Comparison of ENCODE assay signal across 12 cellular contexts in genomic region chr3:156793400-156793799, GRCh38. TPM values are rescaled to one million over a fixed set of nuclear protein-coding genes. Genes with fewer than 3 reads are reported as not detected.
DNase-seq lines count a peak whose midpoint lies in the region; ATAC-seq, FAIRE-seq and TF ChIP-seq lines count a peak whose summit lies in the region.
"Had no signal": no experiment of that assay in that cellular context is flagged by ENCODE, and none has a peak within 500 bp of the region (broad histone marks: within the 10 kb centered on the region; RNA-seq: fewer than 3 reads in every experiment).

No MANE protein-coding gene starts in this region.

- H3K9me3 ChIP-seq in CD8-positive, alpha-beta memory T cell (ENCODE audit: low read length) = no peaks in the 10 kb centered on the region
- H3K9me3 ChIP-seq in Loucy (ENCODE audit: insufficient read depth, low read depth, low read length) (no peaks in the 10 kb centered on the region), K562 (replicated peaks; ENCODE audit: control insufficient read depth, insufficient read depth, low read depth, low read length) (no peaks in the 10 kb centered on the region), neuronal stem cell (replicated peaks in 1 of 2; ENCODE audit: control insufficient read depth in 2 of 2, insufficient read depth in 1 of 2, low read depth in 1 of 2, low read length in 2 of 2) (no peaks in the 10 kb centered on the region)

- H4K20me1 ChIP-seq in Loucy (ENCODE audit: insufficient read depth, low read length, poor library complexity, severe bottlenecking) = no peaks in the 10 kb centered on the region
- H4K20me1 ChIP-seq in K562 (replicated peaks; ENCODE audit: control insufficient read depth, insufficient read depth, low read length) = no peaks in the 10 kb centered on the region
- no peaks in the 10 kb centered on the region for H4K20me1 ChIP-seq in GM23338 (replicated peaks; ENCODE audit: insufficient read depth)

- no peak overlapping the region for H2BK5ac ChIP-seq in neuronal stem cell (ENCODE audit: low read length)

- no TSS peak for BruUV-seq in K562 (replicated peaks; lab: Mats Ljungman, UMichigan)

- H3K4ac ChIP-seq in neuronal stem cell (ENCODE audit: low read length) = no peak overlapping the region

- H3K9me3 Mint-ChIP-seq in CD8-positive, alpha-beta memory T cell = no peaks in the 10 kb centered on the region
- H3K9me3 Mint-ChIP-seq in GM23338 = no peaks in the 10 kb centered on the region
- H3K9me3 Mint-ChIP-seq: CD4-positive, alpha-beta T cell; endodermal cell had no signal

- H3K79me1 ChIP-seq in neuronal stem cell (ENCODE audit: low read depth, low read length) = no peaks in the 10 kb centered on the region

- no peak for TF ChIP-seq EP300 in K562 (IDR thresholded peaks at IDR 0.05; ENCODE audit: low read length)

- no peak for TF ChIP-seq RAD21 in K562 (CRISPR knock-in tag; conservative IDR thresholded peaks at IDR 0.05 in 1 of 2, IDR thresholded peaks at IDR 0.05 in 1 of 2)

- H2AK5ac ChIP-seq in neuronal stem cell (ENCODE audit: low read depth, low read length) = no peak overlapping the region

- no peak overlapping the region for H2BK15ac ChIP-seq in neuronal stem cell (ENCODE audit: low read length)

- H2AFZ ChIP-seq in Loucy (ENCODE audit: low read length) (peak overlapping the region; percentile 77), K562 (ENCODE audit: low read depth, low read length) (peak overlapping the region; percentile 84), neuronal stem cell (ENCODE audit: low read length) (peak overlapping the region; percentile 43), GM23338 (no peak overlapping the region)

- in situ Hi-C loops in K562 (cut with MboI) = no loop called here

- no peak for TF ChIP-seq CTCF in Loucy (conservative IDR thresholded peaks at IDR 0.05; ENCODE audit: low read length)
- no peak for TF ChIP-seq CTCF in K562 (IDR thresholded peaks at IDR 0.05 in 2 of 3, conservative IDR thresholded peaks at IDR 0.05 in 1 of 3; ENCODE audit: insufficient read depth in 2 of 3, low read depth in 1 of 3, low read length in 3 of 3)
- TF ChIP-seq CTCF in GM23338 (conservative IDR thresholded peaks at IDR 0.05; ENCODE audit: low read depth in 2 of 2) = no peak

- FAIRE-seq in K562 (lab: Jason Lieb, UNC) (no peak), GM12891 (lab: Jason Lieb, UNC) (no peak)

- no peaks in the 10 kb centered on the region for H3K4me1 ChIP-seq in CD8-positive, alpha-beta memory T cell (ENCODE audit: insufficient read depth, low read length)
- peaks cover 11% of the 10 kb centered on the region for H3K4me1 ChIP-seq in Loucy (ENCODE audit: insufficient read depth, low read length, poor library complexity, severe bottlenecking)
- peaks cover 0 to 25% of the 10 kb centered on the region in 2 experiments for H3K4me1 ChIP-seq in K562 (replicated peaks in 1 of 2; ENCODE audit: control insufficient read depth in 2 of 2, insufficient read depth in 2 of 2, low read length in 2 of 2)
- peaks cover 0 to 2% of the 10 kb centered on the region in 2 donors for H3K4me1 ChIP-seq in neuronal stem cell (ENCODE audit: control insufficient read depth in 2 of 2, insufficient read depth in 1 of 2, low read depth in 1 of 2, low read length in 2 of 2)
- peaks cover 6% of the 10 kb centered on the region; the same call in 1 of the 2 replicates for H3K4me1 ChIP-seq in GM23338 (ENCODE audit: insufficient read depth)

- H3K27me3 ChIP-seq in CD8-positive, alpha-beta memory T cell (ENCODE audit: insufficient read depth, low read length, poor library complexity, severe bottlenecking) = no peaks in the 10 kb centered on the region
- H3K27me3 ChIP-seq in Loucy (ENCODE audit: insufficient read depth, low read length, poor library complexity, severe bottlenecking) = no peaks in the 10 kb centered on the region
- H3K27me3 ChIP-seq in K562 (ENCODE audit: control insufficient read depth in 2 of 2, insufficient read depth in 2 of 2, low read length in 2 of 2) = no peaks in the 10 kb centered on the region
- H3K27me3 ChIP-seq in neuronal stem cell (ENCODE audit: control insufficient read depth in 3 of 3, insufficient read depth in 3 of 3, low read depth in 1 of 3, low read length in 3 of 3) = no peaks in the 10 kb centered on the region
- H3K27me3 ChIP-seq in GM23338 (ENCODE audit: insufficient read depth) = no peaks in the 10 kb centered on the region

- H3K9ac ChIP-seq in Loucy (ENCODE audit: low read depth, low read length, poor library complexity, severe bottlenecking) = no peak overlapping the region
- no peak overlapping the region for H3K9ac ChIP-seq in K562 (ENCODE audit: insufficient read depth in 1 of 2, low read depth in 2 of 2, low read length in 2 of 2)
- no peak overlapping the region for H3K9ac ChIP-seq in neuronal stem cell (ENCODE audit: low read depth, low read length, poor library complexity)

- 38% methylated on average over 1 of the region's 1 CpG for WGBS in K562 (ENCODE audit: insufficient coverage, low coverage, missing lambda C conversion rate)
- WGBS in neuronal stem cell (ENCODE audit: extremely low coverage in 2 of 2, insufficient read length in 2 of 2, insufficient replicate concordance in 1 of 2), 2 donors = no CpG with 5 or more reads among the region's 1 CpG

- no peaks in the 10 kb centered on the region for H3K27me3 Mint-ChIP-seq in CD8-positive, alpha-beta memory T cell
- no peaks in the 10 kb centered on the region for H3K27me3 Mint-ChIP-seq in GM23338 (ENCODE audit: insufficient read depth, low read depth, poor library complexity)
- H3K27me3 Mint-ChIP-seq: CD4-positive, alpha-beta T cell had no signal

- H4K8ac ChIP-seq in neuronal stem cell (ENCODE audit: low read depth, low read length) = no peak overlapping the region

- H3K36me3 Mint-ChIP-seq in CD8-positive, alpha-beta memory T cell = no peaks in the 10 kb centered on the region
- no peaks in the 10 kb centered on the region for H3K36me3 Mint-ChIP-seq in GM23338 (ENCODE audit: low read depth)

- no peak overlapping the region for H3K18ac ChIP-seq in neuronal stem cell (ENCODE audit: low read length)

- H3K79me2 ChIP-seq in Loucy (ENCODE audit: insufficient read depth, low read length) (no peaks in the 10 kb centered on the region), K562 (ENCODE audit: control insufficient read depth, insufficient read depth, low read length) (no peaks in the 10 kb centered on the region), GM23338 (replicated peaks; ENCODE audit: insufficient read depth) (no peaks in the 10 kb centered on the region)

- no peak overlapping the region for H2BK120ac ChIP-seq in neuronal stem cell (ENCODE audit: low read depth, low read length)

- no peak overlapping the region for H3K27ac ChIP-seq in CD8-positive, alpha-beta memory T cell (ENCODE audit: low read depth, low read length)
- H3K27ac ChIP-seq in K562 (ENCODE audit: extremely low read depth, low read depth, low read length) (peak overlapping the region; percentile 29; the same call in 1 of the 3 replicates), neuronal stem cell (replicated peaks; ENCODE audit: low read length) (no peak overlapping the region), GM23338 (ENCODE audit: low read depth) (no peak overlapping the region)
- H3K27ac ChIP-seq: VCaP had no signal

- H3K9me1 ChIP-seq in K562 (ENCODE audit: control insufficient read depth, insufficient read depth, low read length) = no peaks in the 10 kb centered on the region

- no peak overlapping the region for H3K23ac ChIP-seq in neuronal stem cell (ENCODE audit: low read depth, low read length, poor library complexity)

- CTCF ChIA-PET in CD8-positive, alpha-beta memory T cell (lab: Charles Lee) = interaction anchor here (1.5 kb wide), 1 partner anchor 24 kb away, joined by 3 read pairs; no protein-coding TSS in a partner anchor
- CTCF ChIA-PET in K562 (lab: Yijun Ruan, JAX; ENCODE audit: low intra/inter-chr PET ratio) = no interaction called here

- H4K91ac ChIP-seq in neuronal stem cell (ENCODE audit: low read depth, low read length, poor library complexity) = no peak overlapping the region

- TF ChIP-seq POLR2A in K562 (conservative IDR thresholded peaks at IDR 0.05) (no peak), GM12891 (IDR thresholded peaks at IDR 0.05; ENCODE audit: low read depth, low read length) (no peak)

- intact Hi-C loops in K562 (cut with micrococcal nuclease) = no loop called here

- ATAC-seq in K562 = no peak
- no peak for ATAC-seq in GM23338
- ATAC-seq in GM21528 (IDR thresholded peaks at IDR 0.05; ENCODE audit: low FRiP score, unreplicated experiment) = no peak

- DNase-seq in CD8-positive, alpha-beta memory T cell = no peak
- DNase-seq in K562 (ENCODE audit: extremely low read depth in 1 of 4, low spot score in 3 of 4) (no peak), neuronal stem cell (ENCODE audit: low spot score) (no peak), GM23338 (ENCODE audit: low spot score) (no peak), GM12891 (ENCODE audit: insufficient read length, low spot score) (no peak)
- DNase-seq: CD4-positive, alpha-beta T cell; endodermal cell; NCI-H446 treated with DMSO at 0.1 percent for 48 hours; retina had no signal

- no peaks in the 10 kb centered on the region for H3F3A ChIP-seq in Loucy (ENCODE audit: low read depth)
- H3F3A ChIP-seq in GM23338 (replicated peaks; ENCODE audit: low read depth) = no peaks in the 10 kb centered on the region

- H3K4me3 ChIP-seq in CD8-positive, alpha-beta memory T cell (ENCODE audit: low read length) = no peak overlapping the region
- H3K4me3 ChIP-seq in Loucy (ENCODE audit: low read length, poor library complexity, severe bottlenecking) = no peak overlapping the region
- no peak overlapping the region for H3K4me3 ChIP-seq in K562
- no peak overlapping the region for H3K4me3 ChIP-seq in neuronal stem cell (ENCODE audit: low read length in 2 of 2)
- H3K4me3 ChIP-seq in GM23338 = no peak overlapping the region

- H3K36me3 ChIP-seq in CD8-positive, alpha-beta memory T cell (ENCODE audit: insufficient read depth, low read length) = no peaks in the 10 kb centered on the region
- H3K36me3 ChIP-seq in Loucy (ENCODE audit: insufficient read depth, low read length) (no peaks in the 10 kb centered on the region), K562 (ENCODE audit: control insufficient read depth, insufficient read depth, low read length) (no peaks in the 10 kb centered on the region), neuronal stem cell (replicated peaks in 1 of 2; ENCODE audit: control insufficient read depth in 2 of 2, insufficient read depth in 2 of 2, low read length in 2 of 2) (no peaks in the 10 kb centered on the region), GM23338 (ENCODE audit: insufficient read depth) (no peaks in the 10 kb centered on the region)

- POLR2A ChIA-PET in CD8-positive, alpha-beta memory T cell (lab: Charles Lee) = no interaction called here
- POLR2A ChIA-PET in K562 (lab: Yijun Ruan, JAX) = interaction anchor here (1.2 to 1.3 kb wide), 2 partner anchors 20 to 33 kb away, joined by 3 read pairs; no protein-coding TSS in a partner anchor

- no peak overlapping the region for H3K14ac ChIP-seq in neuronal stem cell (ENCODE audit: low read length)

- H3K4me2 ChIP-seq in Loucy (ENCODE audit: low read depth, low read length, poor library complexity, severe bottlenecking) (no peak overlapping the region), K562 (ENCODE audit: insufficient read depth, low read length) (no peak overlapping the region), neuronal stem cell (ENCODE audit: insufficient read depth, low read length, poor library complexity, severe bottlenecking) (no peak overlapping the region), GM23338 (no peak overlapping the region)

- peak overlapping the region in 1 of 7 donors; percentile 4 for H3K4me3 Mint-ChIP-seq in CD8-positive, alpha-beta memory T cell
- no peak overlapping the region for H3K4me3 Mint-ChIP-seq in GM23338
- H3K4me3 Mint-ChIP-seq: CD4-positive, alpha-beta T cell; endodermal cell had no signal

- peaks cover 19 to 34% (median 20%) of the 10 kb centered on the region in 3 donors for H3K4me1 Mint-ChIP-seq in CD8-positive, alpha-beta memory T cell
- H3K4me1 Mint-ChIP-seq in GM23338 = peaks cover 4% of the 10 kb centered on the region; the same call in 1 of the 3 replicates

- H3K9me2 ChIP-seq in Loucy (replicated peaks; ENCODE audit: low read depth, low read length) = no peaks in the 10 kb centered on the region
- no peaks in the 10 kb centered on the region; the same call in 1 of the 2 replicates for H3K9me2 ChIP-seq in GM23338 (ENCODE audit: insufficient read depth)

- H3K27ac Mint-ChIP-seq in CD8-positive, alpha-beta memory T cell = peak overlapping the region; percentile 26 to 90 (median 72)
- H3K27ac Mint-ChIP-seq in GM23338 = no peak overlapping the region
- H3K27ac Mint-ChIP-seq: CD4-positive, alpha-beta T cell; endodermal cell had no signal

- H2BK12ac ChIP-seq in neuronal stem cell (ENCODE audit: low read length) = no peak overlapping the region

RNA-seq across cellular contexts. Expression of gene LEKR1, which starts 32.8 kb away (rescaled TPM):
- total RNA-seq in CD8-positive, alpha-beta memory T cell = under 1 TPM; 0.55 to 0.64 TPM
- 0.56 TPM for polyA plus RNA-seq in CD8-positive, alpha-beta memory T cell
- total RNA-seq in K562 (2011; cell fraction: chromatin; rRNA removed; ENCODE audit: low replicate concordance) = 2.5 and 5.3 TPM in 2 replicates
- 1.5 and 3.0 TPM in 2 replicates for total RNA-seq in K562 (2011; cell fraction: nucleolus; rRNA removed)
- 2.2 and 5.3 TPM in 2 replicates for total RNA-seq in K562 (2011; cell fraction: nucleoplasm; rRNA removed)
- total RNA-seq in K562 (2014; rRNA removed) (0.33 and 0.91 TPM in 2 replicates), K562 (2014; rRNA removed; fragmentation: Illumina TruSeq; extraction: Trizol) (1.8 TPM in 2 replicates), K562 (2015; rRNA removed; fragmentation: Illumina TruSeq; extraction: Trizol) (0.87 and 1.1 TPM in 2 replicates), K562 (2021) (0.98 and 1.4 TPM in 2 replicates)
- polyA plus RNA-seq in K562 (2011; rRNA removed) (1.1 and 1.2 TPM in 2 replicates), K562 (2014; fragmentation: Illumina TruSeq; extraction: Trizol) (0.55 and 0.77 TPM in 2 replicates), K562 (2014; fragmentation: Nextera tagmentation; extraction: Ambion mirVana) (1 to 10 TPM; 1.3 to 1.8 TPM), K562 (2014; rRNA removed) (0.76 and 0.89 TPM in 2 replicates), GM23338 (2016; fragmentation: Nextera tagmentation; extraction: Ambion mirVana) (not detected in 2 replicates)
- polyA plus RNA-seq in K562 (2011; cell fraction: cytosol; rRNA removed) = 0.22 and 0.31 TPM in 2 replicates
- 1.2 TPM in 2 replicates for polyA plus RNA-seq in K562 (2011; cell fraction: nucleus; rRNA removed)
- polyA plus RNA-seq in K562 (2012) = 1.3 and 2.3 TPM in 2 replicates
- polyA minus RNA-seq in K562 (2011; rRNA and poly(A)+ RNA removed) = 3.7 and 5.4 TPM in 2 replicates
- not detected in 2 replicates for polyA minus RNA-seq in K562 (2011; cell fraction: cytosol; rRNA and poly(A)+ RNA removed)
- 6.1 and 8.0 TPM in 2 replicates for polyA minus RNA-seq in K562 (2011; cell fraction: nucleus; rRNA and poly(A)+ RNA removed)
- 0.54 TPM for polyA plus RNA-seq in neuronal stem cell (2013, experiment 1 of 2)
- polyA plus RNA-seq in neuronal stem cell (2013, experiment 2 of 2) = 0.22 TPM
- total RNA-seq in GM23338 (2014; rRNA removed; shearing (Covaris generic)) = not detected in 2 replicates
- polyA plus RNA-seq in GM12891 (2012; ENCODE audit: low read depth, missing spikeins) = 1.1 TPM
